Comparison of ENCODE assay signal across 10 cellular contexts in genomic region chr11:702731-703461, GRCh38. TPM values are rescaled to one million over a fixed set of nuclear protein-coding genes. Genes with fewer than 3 reads are reported as not detected.
A peak's percentile ranks its signal among the peaks of the same experiment; 100 is the strongest.
DNase-seq lines count a peak whose midpoint lies in the region; ATAC-seq and TF ChIP-seq lines count a peak whose summit lies in the region.
"Had no signal": no experiment of that assay in that cellular context is flagged by ENCODE, and none has a peak within 500 bp of the region (broad histone marks: within the 10 kb centered on the region; RNA-seq: fewer than 3 reads in every experiment).

No MANE protein-coding gene starts in this region.

- no peak for TF ChIP-seq RAD21 in SK-N-SH (IDR thresholded peaks at IDR 0.05; ENCODE audit: low read length)

- peak overlapping the region in 1 of 2 donors; percentile 95 for H3K27ac Mint-ChIP-seq in stimulated activated naive CD8-positive, alpha-beta T cell treated with anti-CD3 and anti-CD28 coated beads, Interleukin-15, amount 100 ng/mL, for 72 hours

- H3K9me3 Mint-ChIP-seq in stimulated activated naive CD8-positive, alpha-beta T cell treated with anti-CD3 and anti-CD28 coated beads, Interleukin-15, amount 100 ng/mL, for 72 hours = no peaks in the 10 kb centered on the region

- TF ChIP-seq EP300 in SK-N-SH (IDR thresholded peaks at IDR 0.05; ENCODE audit: borderline replicate concordance in 1 of 2, low read depth in 1 of 2, low read length in 1 of 2) = no peak

- H3K4me3 ChIP-seq in SK-N-SH (ENCODE audit: low read depth in 2 of 2, low read length in 1 of 2) = no peak overlapping the region
- H3K4me3 ChIP-seq in mucosa of rectum (ENCODE audit: low read length in 2 of 2) = no peak overlapping the region
- H3K4me3 ChIP-seq: A549 had no signal

- H3K9ac ChIP-seq in SK-N-SH (no peak overlapping the region), mucosa of rectum (ENCODE audit: low read depth in 1 of 2, low read length in 2 of 2) (peak overlapping the region; percentile 52 to 61)

- no peak overlapping the region for H2AFZ ChIP-seq in SK-N-SH (ENCODE audit: low read depth)

- 83% methylated on average over 19 of the region's 21 CpGs for WGBS in SK-N-SH (ENCODE audit: low lambda C conversion rate)

- peaks cover 0 to 2% of the 10 kb centered on the region in 2 experiments; a peak in 1 of 4 replicates for H3K4me1 ChIP-seq in SK-N-SH (ENCODE audit: control insufficient read depth in 1 of 2, insufficient read depth in 2 of 2, low read depth in 1 of 2, low read length in 1 of 2)
- peaks cover 41 to 46% of the 10 kb centered on the region in 2 donors for H3K4me1 ChIP-seq in mucosa of rectum (ENCODE audit: control insufficient read depth in 2 of 2, insufficient read depth in 2 of 2, low read length in 2 of 2)

- no peaks in the 10 kb centered on the region for H3K9me2 ChIP-seq in SK-N-SH

- H3K36me3 ChIP-seq in SK-N-SH (replicated peaks in 1 of 2; ENCODE audit: control insufficient read depth in 1 of 2, insufficient read depth in 2 of 2, low read length in 1 of 2) = peaks cover 0 to 3% of the 10 kb centered on the region in 2 experiments
- peaks cover 0 to 19% of the 10 kb centered on the region in 2 donors for H3K36me3 ChIP-seq in mucosa of rectum (ENCODE audit: control insufficient read depth in 2 of 2, insufficient read depth in 2 of 2, low read length in 2 of 2)

- no peaks in the 10 kb centered on the region for H3F3A ChIP-seq in SK-N-SH (replicated peaks; ENCODE audit: insufficient read depth)

- peaks cover 21% of the 10 kb centered on the region for H3K27me3 Mint-ChIP-seq in stimulated activated naive CD8-positive, alpha-beta T cell treated with anti-CD3 and anti-CD28 coated beads, Interleukin-15, amount 100 ng/mL, for 72 hours

- H3K27ac ChIP-seq in SK-N-SH (ENCODE audit: low read depth in 2 of 2, low read length in 1 of 2) (no peak overlapping the region; a peak in 1 of 4 replicates), mucosa of rectum (ENCODE audit: low read depth in 2 of 2, low read length in 2 of 2) (peak overlapping the region; percentile 95 to 99)

- CTCF ChIA-PET in SK-N-SH (lab: Yijun Ruan, JAX) = interaction anchor here (1.5 to 3.9 kb wide), 3 partner anchors 20 to 25 kb away, joined by 3 to 22 read pairs (median 7); no protein-coding TSS in a partner anchor

- H3K4me1 Mint-ChIP-seq in stimulated activated naive CD8-positive, alpha-beta T cell treated with anti-CD3 and anti-CD28 coated beads, Interleukin-15, amount 100 ng/mL, for 72 hours = peaks cover 39% of the 10 kb centered on the region

- no peak overlapping the region for H3K4me2 ChIP-seq in SK-N-SH
- H3K4me2 ChIP-seq: A549 had no signal

- ATAC-seq in SK-N-SH treated with all-trans-retinoic acid at 6 μM for 48 hours (peak; percentile 12; the same call in 1 of the 3 replicates), HG02588 (IDR thresholded peaks at IDR 0.05; ENCODE audit: unreplicated experiment) (no peak)
- ATAC-seq in stimulated activated naive CD8-positive, alpha-beta T cell treated with anti-CD3 and anti-CD28 coated beads, Interleukin-15, amount 100 ng/mL, for 72 hours = no peak
- ATAC-seq: A549 had no signal

- H3K79me2 ChIP-seq in SK-N-SH (ENCODE audit: insufficient read depth) = peaks cover 5% of the 10 kb centered on the region; the same call in 1 of the 2 replicates

- no peak for TF ChIP-seq CTCF in SK-N-SH (IDR thresholded peaks at IDR 0.05)

- DNase-seq in SK-N-SH (no peak), cerebellum (ENCODE audit: low spot score) (peak; percentile 62), ureter (ENCODE audit: low spot score) (peak; percentile 53), cortex of kidney (lab: John Stamatoyannopoulos, UW) (no peak)
- DNase-seq in stimulated activated naive CD8-positive, alpha-beta T cell treated with anti-CD3 and anti-CD28 coated beads, Interleukin-15, amount 100 ng/mL, for 72 hours = no peak
- DNase-seq: NCI-H1436 had no signal

- no peaks in the 10 kb centered on the region for H3K27me3 ChIP-seq in SK-N-SH (ENCODE audit: insufficient read depth)
- peaks cover 0 to 3% of the 10 kb centered on the region in 2 donors for H3K27me3 ChIP-seq in mucosa of rectum (ENCODE audit: control insufficient read depth in 2 of 2, insufficient read depth in 2 of 2, low read length in 2 of 2)

- H3K4me3 Mint-ChIP-seq in stimulated activated naive CD8-positive, alpha-beta T cell treated with anti-CD3 and anti-CD28 coated beads, Interleukin-15, amount 100 ng/mL, for 72 hours = no peak overlapping the region

- no peaks in the 10 kb centered on the region; the same call in 1 of the 2 replicates for H4K20me1 ChIP-seq in SK-N-SH (ENCODE audit: insufficient read depth)

- POLR2A ChIA-PET in SK-N-SH (lab: Yijun Ruan, JAX) = no interaction called here

- H3K9me3 ChIP-seq in SK-N-SH = no peaks in the 10 kb centered on the region
- H3K9me3 ChIP-seq in mucosa of rectum (ENCODE audit: control insufficient read depth in 2 of 2, low read length in 2 of 2) = no peaks in the 10 kb centered on the region
- H3K9me3 ChIP-seq: A549 had no signal

TF ChIP-seq in SK-N-SH treated with all-trans-retinoic acid at 6 μM for 48 hours, 23 proteins besides CTCF, POLR2A, EP300 and RAD21 (continues in another document):
- TF ChIP-seq TCF4 (CRISPR knock-in tag; IDR thresholded peaks at IDR 0.05; ENCODE audit: borderline replicate concordance) (no peak), CSDC2 (CRISPR knock-in tag; IDR thresholded peaks at IDR 0.05) (no peak), ISL1 (CRISPR knock-in tag; IDR thresholded peaks at IDR 0.05) (no peak), ZFP30 (CRISPR knock-in tag; IDR thresholded peaks at IDR 0.05) (no peak), ZNF70 (CRISPR knock-in tag; IDR thresholded peaks at IDR 0.05) (no peak), GLIS3 (CRISPR knock-in tag; IDR thresholded peaks at IDR 0.05) (no peak), ARNTL (CRISPR knock-in tag; IDR thresholded peaks at IDR 0.05; ENCODE audit: borderline replicate concordance, low read depth) (no peak), PPARA (CRISPR knock-in tag; IDR thresholded peaks at IDR 0.05; ENCODE audit: borderline replicate concordance) (no peak), ZNF8 (CRISPR knock-in tag; IDR thresholded peaks at IDR 0.05) (no peak), OSR1 (CRISPR knock-in tag; IDR thresholded peaks at IDR 0.05) (no peak), BACH2 (CRISPR knock-in tag; IDR thresholded peaks at IDR 0.05; ENCODE audit: borderline replicate concordance) (no peak), ZC3H10 (CRISPR knock-in tag; IDR thresholded peaks at IDR 0.05) (no peak), ZNF565 (CRISPR knock-in tag; conservative IDR thresholded peaks at IDR 0.05; ENCODE audit: low read depth) (no peak)

TF ChIP-seq in SK-N-SH, 30 proteins besides CTCF, POLR2A, EP300 and RAD21 (continues in another document):
- TF ChIP-seq FOXJ3 (CRISPR knock-in tag; IDR thresholded peaks at IDR 0.05) (no peak), MEF2A (IDR thresholded peaks at IDR 0.05; ENCODE audit: borderline replicate concordance, low read depth) (no peak), JUND (IDR thresholded peaks at IDR 0.05) (no peak), CHD2 (IDR thresholded peaks at IDR 0.05; ENCODE audit: low read length, partially characterized antibody) (no peak), PBX3 (IDR thresholded peaks at IDR 0.05) (no peak), EZH2phosphoT487 (IDR thresholded peaks at IDR 0.05; ENCODE audit: borderline replicate concordance, low read depth) (no peak), RXRA (IDR thresholded peaks at IDR 0.05; ENCODE audit: borderline replicate concordance, low read depth) (no peak), MXI1 (IDR thresholded peaks at IDR 0.05; ENCODE audit: low read depth, low read length) (no peak), POLR2AphosphoS5 (IDR thresholded peaks at IDR 0.05; ENCODE audit: low read depth, low read length) (no peak), NFIC (IDR thresholded peaks at IDR 0.05; ENCODE audit: borderline replicate concordance) (no peak), ELF1 (IDR thresholded peaks at IDR 0.05) (no peak)

RNA-seq across cellular contexts. Expression of gene EPS8L2, which starts 3.1 kb away (rescaled TPM):
- polyA plus RNA-seq in SK-N-SH (2012; rRNA removed) = 0.67 and 0.74 TPM in 2 replicates
- polyA plus RNA-seq in SK-N-SH (2012; cell fraction: cytosol; rRNA removed) = 0.42 and 0.52 TPM in 2 replicates
- polyA plus RNA-seq in SK-N-SH (2012; cell fraction: nucleus; rRNA removed) = 3.7 and 4.3 TPM in 2 replicates
- total RNA-seq in cerebellum (6.8 TPM), ureter (156 TPM)

RNA-seq across cellular contexts. Expression of gene TMEM80, which starts 7.3 kb away (rescaled TPM):
- polyA plus RNA-seq in SK-N-SH (2012; rRNA removed) = 40.4 and 51.0 TPM in 2 replicates
- polyA plus RNA-seq in SK-N-SH (2012; cell fraction: cytosol; rRNA removed) = 34.3 and 36.4 TPM in 2 replicates
- polyA plus RNA-seq in SK-N-SH (2012; cell fraction: nucleus; rRNA removed) = 88.5 and 114 TPM in 2 replicates
- total RNA-seq in cerebellum (11.1 TPM), ureter (32.5 TPM)

RNA-seq across cellular contexts. Expression of gene DEAF1, which starts 7.9 kb away (rescaled TPM):
- polyA plus RNA-seq in SK-N-SH (2012; rRNA removed) = 36.0 and 40.6 TPM in 2 replicates
- 19.2 and 27.9 TPM in 2 replicates for polyA plus RNA-seq in SK-N-SH (2012; cell fraction: cytosol; rRNA removed)
- 28.1 and 32.0 TPM in 2 replicates for polyA plus RNA-seq in SK-N-SH (2012; cell fraction: nucleus; rRNA removed)
- total RNA-seq in cerebellum (61.0 TPM), ureter (36.9 TPM)

RNA-seq across cellular contexts. Expression of gene TALDO1, which starts 44.4 kb away (rescaled TPM):
- 78.4 and 103 TPM in 2 replicates for polyA plus RNA-seq in SK-N-SH (2012; rRNA removed)
- polyA plus RNA-seq in SK-N-SH (2012; cell fraction: cytosol; rRNA removed) = 84.3 and 95.6 TPM in 2 replicates
- 75.1 and 87.3 TPM in 2 replicates for polyA plus RNA-seq in SK-N-SH (2012; cell fraction: nucleus; rRNA removed)
- total RNA-seq in cerebellum (52.0 TPM), ureter (172 TPM)

Comparison
In these comparisons a context has a peak if more than half of its experiments do, and no peak if none do; other contexts are left out.
1. DNase-seq: peak in cerebellum (single experiment) and ureter (single experiment); none in SK-N-SH (single experiment), cortex of kidney (single experiment) and stimulated activated naive CD8-positive, alpha-beta T cell treated with anti-CD3 and anti-CD28 coated beads, Interleukin-15, amount 100 ng/mL, for 72 hours (0 of 2).
2. H3K27ac ChIP-seq: peak in mucosa of rectum (2 of 2); none in SK-N-SH (0 of 2).
3. RNA of gene EPS8L2, which starts 3.1 kb away (total RNA-seq): 156 TPM in ureter (single experiment); 6.8 TPM in cerebellum (single experiment); every median in the first group is over 10 times any median in the second.